In the genomic region with DNA sequence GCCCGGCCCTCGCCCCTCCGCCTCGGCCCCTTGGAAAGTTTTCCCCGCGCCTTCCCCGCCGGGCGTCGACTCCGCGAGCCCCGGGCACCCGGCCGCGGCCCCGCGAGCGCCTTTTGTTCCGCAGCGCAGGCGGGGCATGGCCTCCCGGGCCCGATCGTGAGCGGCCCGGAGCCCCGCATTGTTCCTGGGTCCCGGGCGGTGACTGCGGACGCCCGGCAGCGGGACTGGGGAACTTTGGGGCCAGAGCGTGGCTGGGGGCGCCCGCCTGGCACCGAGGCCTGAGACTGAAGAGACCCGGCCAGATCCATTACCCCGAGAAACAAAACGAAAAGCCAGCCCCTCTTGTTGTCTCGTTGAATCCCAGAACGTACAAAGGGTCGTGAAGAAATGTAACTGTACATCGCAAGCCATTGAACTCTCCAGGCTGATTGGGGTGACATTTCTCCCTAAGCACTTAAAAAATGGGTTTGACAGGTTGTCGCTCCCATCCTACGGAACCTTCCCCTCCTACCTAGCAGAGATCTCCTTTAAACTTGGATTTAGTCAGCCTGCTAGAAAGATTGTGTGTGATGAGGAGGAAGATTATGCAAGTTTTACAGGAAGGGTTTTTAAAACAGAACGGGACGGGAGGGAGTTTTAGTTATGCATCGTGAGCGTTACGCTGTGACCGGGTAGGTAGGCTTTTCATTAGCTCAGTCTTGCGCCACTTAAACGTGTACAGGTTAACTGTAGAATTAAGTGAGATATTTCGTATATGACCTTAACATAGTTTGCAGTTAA, we compare ENCODE assay signal across 2 cellular contexts.
TF ChIP-seq lines count a peak whose summit lies in the region.

No MANE protein-coding gene starts in this region.

TF ChIP-seq in IMR-90, 13 proteins besides CTCF, POLR2A, EP300 and RAD21:
- TF ChIP-seq CEBPB (IDR thresholded peaks at IDR 0.05; ENCODE audit: low read depth, low read length) (peak; percentile 73), RFX5 (IDR thresholded peaks at IDR 0.05; ENCODE audit: low read depth, low read length) (no peak)
TF ChIP-seq in IMR-90: peak in this region for 1.

TF ChIP-seq in endothelial cell of umbilical vein, 7 proteins besides CTCF, POLR2A, EP300 and RAD21:
- no peak for TF ChIP-seq JUN (IDR thresholded peaks at IDR 0.05; ENCODE audit: borderline replicate concordance, insufficient read depth, insufficient read length, low read depth)
- no peak for TF ChIP-seq MYC (IDR thresholded peaks at IDR 0.05; ENCODE audit: low read depth, low read length)
- TF ChIP-seq, protein P1, sequence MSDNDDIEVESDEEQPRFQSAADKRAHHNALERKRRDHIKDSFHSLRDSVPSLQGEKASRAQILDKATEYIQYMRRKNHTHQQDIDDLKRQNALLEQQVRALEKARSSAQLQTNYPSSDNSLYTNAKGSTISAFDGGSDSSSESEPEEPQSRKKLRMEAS (IDR thresholded peaks at IDR 0.05; ENCODE audit: insufficient read depth, insufficient read length), result no peak
- no peak for TF ChIP-seq EZH2 (IDR thresholded peaks at IDR 0.05; ENCODE audit: borderline replicate concordance, low read depth, low read length, severe bottlenecking)
